ENCODE assay signal across 8 cellular contexts in genomic region chr6:139373928-139374356, GRCh38. TPM values are rescaled to one million over a fixed set of nuclear protein-coding genes. Genes with fewer than 3 reads are reported as not detected.
DNase-seq lines count a peak whose midpoint lies in the region; ATAC-seq, FAIRE-seq and TF ChIP-seq lines count a peak whose summit lies in the region.

No MANE protein-coding gene starts in this region.

- no peak for TF ChIP-seq EP300 in sigmoid colon (IDR thresholded peaks at IDR 0.05)

- H3K9me3 Mint-ChIP-seq in activated B cell treated with CpG ODN at 0.5 μM for 24 hours = no peaks in the 10 kb centered on the region

- H3K4me1 ChIP-seq in left ventricle myocardium inferior = peaks cover 67% of the 10 kb centered on the region
- H3K4me1 ChIP-seq in sigmoid colon = peaks cover 4 to 41% (median 25%) of the 10 kb centered on the region in 4 donors

- DNase-seq in activated B cell treated with CpG ODN at 0.5 μM for 24 hours (no peak), left ventricle myocardium inferior (no peak), sigmoid colon (no peak), CD1c-positive myeloid dendritic cell (ENCODE audit: extremely low spot score) (no peak), GM19239 (ENCODE audit: insufficient read length, low spot score) (no peak), NCI-H187 treated with DMSO at 0.1 percent for 48 hours (lab: John Stamatoyannopoulos, UW) (no peak)

- TF ChIP-seq POLR2A in GM18505 (IDR thresholded peaks at IDR 0.05; ENCODE audit: borderline replicate concordance, extremely low read depth, insufficient read depth, insufficient read length) (no peak), sigmoid colon (IDR thresholded peaks at IDR 0.05) (no peak)

- H3K27me3 Mint-ChIP-seq in activated B cell treated with CpG ODN at 0.5 μM for 24 hours = no peaks in the 10 kb centered on the region

- H3K4me1 Mint-ChIP-seq in activated B cell treated with CpG ODN at 0.5 μM for 24 hours = peaks cover 36% of the 10 kb centered on the region

- peak overlapping the region; percentile 99 for H3K4me3 Mint-ChIP-seq in activated B cell treated with CpG ODN at 0.5 μM for 24 hours

- H3K9me3 ChIP-seq in left ventricle myocardium inferior (replicated peaks) (no peaks in the 10 kb centered on the region), sigmoid colon (no peaks in the 10 kb centered on the region)

- ATAC-seq in GM18505 (IDR thresholded peaks at IDR 0.05; ENCODE audit: unreplicated experiment) = peak; percentile 14
- peak; percentile 6 for ATAC-seq in HG02938 (IDR thresholded peaks at IDR 0.05; ENCODE audit: unreplicated experiment)
- no peak for ATAC-seq in activated B cell treated with CpG ODN at 0.5 μM for 24 hours (ENCODE audit: low read depth)

- CTCF ChIA-PET in activated B cell treated with CpG ODN at 0.5 μM for 24 hours (lab: Charles Lee) = interaction anchor here (1.2 to 4.9 kb wide), 8 partner anchors 9 to 387 kb away, joined by 3 to 34 read pairs (median 8); no protein-coding TSS in a partner anchor

- FAIRE-seq in GM19239 (lab: Jason Lieb, UNC) = no peak

- 1% methylated on average over 25 of the region's 25 CpGs for WGBS in sigmoid colon, 2 donors

- peaks cover 8% of the 10 kb centered on the region for H3K36me3 ChIP-seq in left ventricle myocardium inferior
- H3K36me3 ChIP-seq in sigmoid colon = peaks cover 6 to 20% (median 13%) of the 10 kb centered on the region in 4 donors

- TF ChIP-seq CTCF in activated B cell treated with CpG ODN at 0.5 μM for 24 hours (IDR thresholded peaks at IDR 0.05) (no peak), left ventricle myocardium inferior (IDR thresholded peaks at IDR 0.05; ENCODE audit: borderline replicate concordance) (no peak), sigmoid colon (IDR thresholded peaks at IDR 0.05) (no peak)

- H3K27ac ChIP-seq in left ventricle myocardium inferior (replicated peaks) (peak overlapping the region; percentile 96), sigmoid colon (peak overlapping the region; percentile 96 to 97 (median 97))

- intact Hi-C loops in activated B cell treated with CpG ODN at 0.5 μM for 24 hours (cut with micrococcal nuclease) = loop anchor here (1.0 to 10.0 kb wide), 13 partner anchors 19 to 1547 kb away; partner anchors contain the start of genes CCDC28A, HEBP2 and HECA
- intact Hi-C loops in left ventricle myocardium inferior (cut with micrococcal nuclease) = loop anchor here (10.0 kb wide), 3 partner anchors 381 to 1071 kb away; no protein-coding TSS in a partner anchor
- intact Hi-C loops in sigmoid colon (cut with DNase I) = loop anchor here (2.0 to 10.0 kb wide), 7 partner anchors 215 to 1547 kb away; no protein-coding TSS in a partner anchor

- peaks cover 22% of the 10 kb centered on the region for H3K36me3 Mint-ChIP-seq in activated B cell treated with CpG ODN at 0.5 μM for 24 hours (ENCODE audit: low read depth)

- H3K4me3 ChIP-seq in left ventricle myocardium inferior (peak overlapping the region; percentile 91), sigmoid colon (peak overlapping the region; percentile 65 to 89 (median 86))

- H3K27me3 ChIP-seq in left ventricle myocardium inferior (ENCODE audit: low read depth) (no peaks in the 10 kb centered on the region), sigmoid colon (no peaks in the 10 kb centered on the region)

- peak overlapping the region; percentile 100 for H3K27ac Mint-ChIP-seq in activated B cell treated with CpG ODN at 0.5 μM for 24 hours

- POLR2A ChIA-PET in activated B cell treated with CpG ODN at 0.5 μM for 24 hours (lab: Charles Lee) = interaction anchor here (0.6 to 4.2 kb wide), 39 partner anchors 8 to 1934 kb away, joined by 3 to 42 read pairs (median 4); partner anchors contain the start of genes ABRACL, CCDC28A, HEBP2 and HECA

RNA-seq across cellular contexts. Expression of gene CITED2, which starts 0.5 kb away (rescaled TPM):
- total RNA-seq in activated B cell treated with CpG ODN at 0.5 μM for 24 hours (20.7 and 22.5 TPM in 2 replicates), left ventricle myocardium inferior (105 TPM), sigmoid colon (100 to 1,000 TPM in 3 of 4 donors, 10 to 100 TPM in 1; 71.7 to 182 (median 132) TPM)
- polyA plus RNA-seq in sigmoid colon = 10 to 100 TPM; 26.4 to 57.7 (median 35.5) TPM
